In genomic region chr1:9275567-9276034, GRCh38 we compare ENCODE assay signal across 8 cellular contexts. TPM values are rescaled to one million over a fixed set of nuclear protein-coding genes. Genes with fewer than 3 reads are reported as not detected.
DNase-seq lines count a peak whose midpoint lies in the region; ATAC-seq and TF ChIP-seq lines count a peak whose summit lies in the region.

No MANE protein-coding gene starts in this region.

- DNase-seq in A673 (ENCODE audit: low spot score) (peak; percentile 24), T-helper 2 cell (peak in 3 of 5 experiments; percentile 23 to 96 (median 66)), astrocyte of the hippocampus (ENCODE audit: low read depth, low spot score) (peak; percentile 87), upper lobe of left lung (peak in 1 of 2 donors; percentile 81)
- peak in 1 of 9 donors; percentile 72 for DNase-seq in naive thymus-derived CD4-positive, alpha-beta T cell

- TF ChIP-seq POLR2A in upper lobe of left lung (IDR thresholded peaks at IDR 0.05) (no peak), gastroesophageal sphincter (IDR thresholded peaks at IDR 0.05) (no peak)

- TF ChIP-seq CTCF in A673 (conservative IDR thresholded peaks at IDR 0.05; ENCODE audit: low read depth, low read length) (no peak), upper lobe of left lung (IDR thresholded peaks at IDR 0.05) (no peak), gastroesophageal sphincter (IDR thresholded peaks at IDR 0.05) (no peak)

- TF ChIP-seq EP300 in upper lobe of left lung (IDR thresholded peaks at IDR 0.05) (no peak), gastroesophageal sphincter (IDR thresholded peaks at IDR 0.05) (no peak)

- H3K27ac Mint-ChIP-seq in naive thymus-derived CD4-positive, alpha-beta T cell = peak overlapping the region in 2 of 9 donors; percentile 36 to 48

- CTCF ChIA-PET in A673 (lab: Charles Lee) = no interaction called here
- CTCF ChIA-PET in naive thymus-derived CD4-positive, alpha-beta T cell (lab: Charles Lee) = interaction anchor here (0.5 to 1.1 kb wide), 2 partner anchors 180 to 241 kb away, joined by 3 read pairs; no protein-coding TSS in a partner anchor

- H3K36me3 ChIP-seq in A673 (ENCODE audit: insufficient read depth, low read length, poor library complexity, severe bottlenecking) = no peaks in the 10 kb centered on the region
- H3K36me3 ChIP-seq in naive thymus-derived CD4-positive, alpha-beta T cell (ENCODE audit: control insufficient read depth in 2 of 3, insufficient read depth in 3 of 3, low read length in 3 of 3) = no peaks in the 10 kb centered on the region
- peaks cover 0 to 2% (median 0%) of the 10 kb centered on the region in 4 donors for H3K36me3 ChIP-seq in upper lobe of left lung
- no peaks in the 10 kb centered on the region for H3K36me3 ChIP-seq in gastroesophageal sphincter

- H3K4me3 ChIP-seq in A673 (ENCODE audit: low read depth, low read length, poor library complexity, severe bottlenecking) = no peak overlapping the region
- no peak overlapping the region for H3K4me3 ChIP-seq in naive thymus-derived CD4-positive, alpha-beta T cell (ENCODE audit: low read length)
- H3K4me3 ChIP-seq in upper lobe of left lung = no peak overlapping the region
- H3K4me3 ChIP-seq in gastroesophageal sphincter = no peak overlapping the region

- ATAC-seq in GM18909 (IDR thresholded peaks at IDR 0.05; ENCODE audit: poor library complexity, unreplicated experiment) (peak; percentile 91), HG03521 (IDR thresholded peaks at IDR 0.05; ENCODE audit: unreplicated experiment) (peak; percentile 76), upper lobe of left lung (ENCODE audit: low FRiP score in 2 of 2) (peak; percentile 66 to 82), gastroesophageal sphincter (no peak)
- peak; percentile 90 for ATAC-seq in naive thymus-derived CD4-positive, alpha-beta T cell

- H3K4me3 Mint-ChIP-seq in naive thymus-derived CD4-positive, alpha-beta T cell = peak overlapping the region in 1 of 10 donors; percentile 37

- intact Hi-C loops in A673 (cut with micrococcal nuclease; ENCODE audit: unreplicated experiment) = no loop called here
- intact Hi-C loops in naive thymus-derived CD4-positive, alpha-beta T cell (cut with micrococcal nuclease) = no loop called here

- H3K9me3 ChIP-seq in A673 (ENCODE audit: low read depth, low read length, poor library complexity, severe bottlenecking) = no peaks in the 10 kb centered on the region
- no peaks in the 10 kb centered on the region for H3K9me3 ChIP-seq in naive thymus-derived CD4-positive, alpha-beta T cell (ENCODE audit: control insufficient read depth in 2 of 3, low read length in 3 of 3)
- H3K9me3 ChIP-seq in upper lobe of left lung = no peaks in the 10 kb centered on the region
- no peaks in the 10 kb centered on the region for H3K9me3 ChIP-seq in gastroesophageal sphincter

- peaks cover 0 to 6% (median 0%) of the 10 kb centered on the region in 5 donors for H3K36me3 Mint-ChIP-seq in naive thymus-derived CD4-positive, alpha-beta T cell

- peaks cover 2% of the 10 kb centered on the region for H3K4me1 ChIP-seq in A673 (ENCODE audit: insufficient read depth, low read length, poor library complexity, severe bottlenecking)
- H3K4me1 ChIP-seq in naive thymus-derived CD4-positive, alpha-beta T cell (ENCODE audit: control insufficient read depth in 2 of 2, insufficient read depth in 2 of 2, low read length in 2 of 2) = peaks cover 11 to 13% of the 10 kb centered on the region in 2 donors
- peaks cover 6 to 22% (median 13%) of the 10 kb centered on the region in 4 donors for H3K4me1 ChIP-seq in upper lobe of left lung
- H3K4me1 ChIP-seq in gastroesophageal sphincter = peaks cover 0 to 24% (median 8%) of the 10 kb centered on the region in 3 donors

- peaks cover 12 to 38% (median 18%) of the 10 kb centered on the region in 7 donors for H3K4me1 Mint-ChIP-seq in naive thymus-derived CD4-positive, alpha-beta T cell

- no TSS peak for BruUV-seq in A673 (replicated peaks; lab: Mats Ljungman, UMichigan)

- H3K27me3 Mint-ChIP-seq in naive thymus-derived CD4-positive, alpha-beta T cell = peaks cover 0 to 3% (median 0%) of the 10 kb centered on the region in 5 donors

- no peaks in the 10 kb centered on the region for H3K27me3 ChIP-seq in A673 (replicated peaks; ENCODE audit: insufficient read depth, low read depth, low read length, poor library complexity)
- H3K27me3 ChIP-seq in naive thymus-derived CD4-positive, alpha-beta T cell (ENCODE audit: control insufficient read depth in 2 of 2, insufficient read depth in 2 of 2, low read length in 2 of 2) = no peaks in the 10 kb centered on the region
- H3K27me3 ChIP-seq in upper lobe of left lung = no peaks in the 10 kb centered on the region
- no peaks in the 10 kb centered on the region for H3K27me3 ChIP-seq in gastroesophageal sphincter

- H3K27ac ChIP-seq in A673 (ENCODE audit: low read depth, low read length, poor library complexity, severe bottlenecking) (no peak overlapping the region), upper lobe of left lung (peak overlapping the region in 1 of 4 donors; percentile 31), gastroesophageal sphincter (no peak overlapping the region)
- no peak overlapping the region for H3K27ac ChIP-seq in naive thymus-derived CD4-positive, alpha-beta T cell (ENCODE audit: low read depth, low read length)

- no peaks in the 10 kb centered on the region for H3K9me3 Mint-ChIP-seq in naive thymus-derived CD4-positive, alpha-beta T cell

- POLR2A ChIA-PET in A673 (lab: Charles Lee; ENCODE audit: low non-redundant PET) = no interaction called here
- POLR2A ChIA-PET in naive thymus-derived CD4-positive, alpha-beta T cell (lab: Charles Lee) = no interaction called here

- WGBS in upper lobe of left lung, 2 donors = 59 to 68% methylated on average over 8 to 10 of the region's 12 CpGs
- 40 to 92% methylated on average over 1 to 5 of the region's 12 CpGs for WGBS in gastroesophageal sphincter (ENCODE audit: low coverage in 1 of 2), 2 donors

RNA-seq across cellular contexts. Expression of gene SPSB1, which starts 17.1 kb away (rescaled TPM):
- 7.5 and 11.8 TPM in 2 replicates for total RNA-seq in A673 (2021)
- 10 to 100 TPM in 1 of 5 experiments, 1 to 10 TPM in 4; 1.8 to 10.3 (median 1.9) TPM for total RNA-seq in naive thymus-derived CD4-positive, alpha-beta T cell
- polyA plus RNA-seq in naive thymus-derived CD4-positive, alpha-beta T cell = 1 to 10 TPM; 1.4 to 2.8 TPM
- total RNA-seq in upper lobe of left lung = 10 to 100 TPM; 21.0 to 49.1 (median 30.3) TPM
- total RNA-seq in gastroesophageal sphincter = 100 to 1,000 TPM in 2 of 4 donors, 10 to 100 TPM in 2; 56.3 to 111 (median 99.5) TPM

RNA-seq across cellular contexts. Expression of gene H6PD, which starts 41.0 kb away (rescaled TPM):
- 6.2 and 10.6 TPM in 2 replicates for total RNA-seq in A673 (2021)
- 10 to 100 TPM; 18.6 to 27.6 (median 19.8) TPM for total RNA-seq in naive thymus-derived CD4-positive, alpha-beta T cell
- 10 to 100 TPM; 12.1 to 17.4 TPM for polyA plus RNA-seq in naive thymus-derived CD4-positive, alpha-beta T cell
- 10 to 100 TPM; 36.7 to 57.0 (median 44.5) TPM for total RNA-seq in upper lobe of left lung
- total RNA-seq in gastroesophageal sphincter = 10 to 100 TPM; 27.0 to 62.2 (median 44.0) TPM
